9 cellular contexts compared by ENCODE assay signal in genomic region chr5:173029499-173029921, GRCh38. TPM values are rescaled to one million over a fixed set of nuclear protein-coding genes. Genes with fewer than 3 reads are reported as not detected.
DNase-seq lines count a peak whose midpoint lies in the region; ATAC-seq and TF ChIP-seq lines count a peak whose summit lies in the region.
"Had no signal": no experiment of that assay in that cellular context is flagged by ENCODE, and none has a peak within 500 bp of the region (broad histone marks: within the 10 kb centered on the region; RNA-seq: fewer than 3 reads in every experiment).

No MANE protein-coding gene starts in this region.

- H3K9ac ChIP-seq in IMR-90 (ENCODE audit: low read depth, low read length): 0 out of 2 replicates have a peak overlapping the region, but pooled peaks have one; percentile 1

- no peak overlapping the region for H3K4me3 Mint-ChIP-seq in activated CD4-positive, alpha-beta T cell treated with anti-CD3 and anti-CD28 coated beads, Interleukin-2, amount 10 ng/mL, durations not matched to agents 24 days and 14 days
- no peak overlapping the region for H3K4me3 Mint-ChIP-seq in activated CD4-positive, alpha-beta T cell treated with anti-CD3 and anti-CD28 coated beads, Interleukin-2, amount 10 ng/mL, durations not matched to agents 7 days and 5 days

- peak overlapping the region; percentile 50; the same call in 1 of the 2 replicates for H3K27ac ChIP-seq in IMR-90 (ENCODE audit: insufficient read depth, low read length)
- peak overlapping the region; percentile 47 to 51 for H3K27ac ChIP-seq in ascending aorta
- peak overlapping the region; percentile 18 to 77 for H3K27ac ChIP-seq in lung (ENCODE audit: low read depth in 1 of 2, low read length in 1 of 2)
- peak overlapping the region; percentile 56 to 73 (median 64) for H3K27ac ChIP-seq in thyroid gland

- TF ChIP-seq POLR2A in IMR-90 (IDR thresholded peaks at IDR 0.05; ENCODE audit: low read depth, low read length): no peak
- no peak for TF ChIP-seq POLR2A in thyroid gland (IDR thresholded peaks at IDR 0.05)

- peaks cover 17% of the 10 kb centered on the region for H3K9me1 ChIP-seq in IMR-90 (ENCODE audit: insufficient read depth, low read length)

- no peak overlapping the region; the same call in 1 of the 2 replicates for H2BK120ac ChIP-seq in IMR-90 (ENCODE audit: low read depth, low read length)

- H2BK5ac ChIP-seq in IMR-90 (ENCODE audit: low read depth, low read length, poor library complexity, severe bottlenecking): no peak overlapping the region

- no peak overlapping the region for H3K4ac ChIP-seq in IMR-90 (ENCODE audit: low read depth, low read length)

- H3K4me1 ChIP-seq in IMR-90 (ENCODE audit: control insufficient read depth, insufficient read depth, low read length) (peaks cover 12% of the 10 kb centered on the region), ascending aorta (peaks cover under 1 to 33% of the 10 kb centered on the region in 2 donors), lung (ENCODE audit: control insufficient read depth in 2 of 2, insufficient read depth in 2 of 2, low read length in 2 of 2) (peaks cover 7 to 20% of the 10 kb centered on the region in 2 donors), thyroid gland (peaks cover 39 to 43% of the 10 kb centered on the region in 2 donors)

- H4K91ac ChIP-seq in IMR-90 (ENCODE audit: insufficient read depth, low read depth, low read length): no peak overlapping the region

- peak overlapping the region; percentile 47 for H2AK9ac ChIP-seq in IMR-90 (replicated peaks; ENCODE audit: low read depth, low read length, poor library complexity)

- H2AK5ac ChIP-seq in IMR-90 (ENCODE audit: low read depth, low read length): peak overlapping the region; percentile 78; the same call in 1 of the 2 replicates

- 56% methylated on average over 2 of the region's 5 CpGs; no CpG with 5 or more reads in 1 of the 2 experiments for WGBS in IMR-90 (ENCODE audit: extremely low coverage in 2 of 2, insufficient read length in 1 of 2), 2 experiments
- 24 to 35% methylated on average over 5 of the region's 5 CpGs for WGBS in lung, 2 donors
- WGBS in thyroid gland, 2 donors: 41 to 42% methylated on average over 5 of the region's 5 CpGs

- POLR2A ChIA-PET in IMR-90 (lab: Charles Lee; ENCODE audit: unreplicated experiment): no interaction called here
- POLR2A ChIA-PET in activated CD4-positive, alpha-beta T cell treated with anti-CD3 and anti-CD28 coated beads, Interleukin-2, amount 10 ng/mL, durations not matched to agents 7 days and 5 days (lab: Charles Lee): no interaction called here

- no peak overlapping the region; the same call in 1 of the 2 replicates for H4K5ac ChIP-seq in IMR-90 (ENCODE audit: low read depth, low read length)

- in situ Hi-C loops in IMR-90 (cut with MboI; ENCODE audit: low sequenced_read_pairs): no loop called here

- no TSS peak for BruUV-seq in IMR-90 (replicated peaks; lab: Mats Ljungman, UMichigan)

- H3K27ac Mint-ChIP-seq in activated CD4-positive, alpha-beta T cell treated with anti-CD3 and anti-CD28 coated beads, Interleukin-2, amount 10 ng/mL, durations not matched to agents 24 days and 14 days: no peak overlapping the region
- no peak overlapping the region for H3K27ac Mint-ChIP-seq in activated CD4-positive, alpha-beta T cell treated with anti-CD3 and anti-CD28 coated beads, Interleukin-2, amount 10 ng/mL, durations not matched to agents 7 days and 5 days
- H3K27ac Mint-ChIP-seq: progenitor cell of endocrine pancreas had no signal

- H3K9me3 Mint-ChIP-seq in activated CD4-positive, alpha-beta T cell treated with anti-CD3 and anti-CD28 coated beads, Interleukin-2, amount 10 ng/mL, durations not matched to agents 24 days and 14 days: no peaks in the 10 kb centered on the region
- no peaks in the 10 kb centered on the region for H3K9me3 Mint-ChIP-seq in activated CD4-positive, alpha-beta T cell treated with anti-CD3 and anti-CD28 coated beads, Interleukin-2, amount 10 ng/mL, durations not matched to agents 7 days and 5 days

- 0 out of 2 replicates have a peak overlapping the region, but pooled peaks have one; percentile 35 for H3K14ac ChIP-seq in IMR-90 (replicated peaks; ENCODE audit: low read depth, low read length)

- 0 out of 2 replicates have a peak overlapping the region, but pooled peaks have one; percentile 0 for H3K18ac ChIP-seq in IMR-90 (ENCODE audit: low read depth, low read length)

- ATAC-seq in IMR-90 (ENCODE audit: low read depth) (peak; percentile 47; the same call in 1 of the 2 replicates), lung (ENCODE audit: insufficient read depth, low FRiP score) (no peak), HG03045 (IDR thresholded peaks at IDR 0.05; ENCODE audit: unreplicated experiment) (no peak)

- H3K27me3 Mint-ChIP-seq in activated CD4-positive, alpha-beta T cell treated with anti-CD3 and anti-CD28 coated beads, Interleukin-2, amount 10 ng/mL, durations not matched to agents 24 days and 14 days: no peaks in the 10 kb centered on the region
- H3K27me3 Mint-ChIP-seq in activated CD4-positive, alpha-beta T cell treated with anti-CD3 and anti-CD28 coated beads, Interleukin-2, amount 10 ng/mL, durations not matched to agents 7 days and 5 days: no peaks in the 10 kb centered on the region
- H3K27me3 Mint-ChIP-seq: progenitor cell of endocrine pancreas had no signal

- no peak overlapping the region for H2AFZ ChIP-seq in IMR-90 (replicated peaks; ENCODE audit: low read length, poor library complexity)

- peak overlapping the region; percentile 14; the same call in 1 of the 3 replicates for H2BK15ac ChIP-seq in IMR-90 (ENCODE audit: low read depth, low read length)

- dilution Hi-C loops in IMR-90 (cut with HindIII; ENCODE audit: low sequenced_read_pairs, unreplicated experiment): no loop called here

- intact Hi-C loops in IMR-90 (cut with micrococcal nuclease): no loop called here
- intact Hi-C loops in ascending aorta (cut with DNase I): no loop called here
- intact Hi-C loops in thyroid gland (cut with DNase I): no loop called here
- intact Hi-C loops in activated CD4-positive, alpha-beta T cell treated with anti-CD3 and anti-CD28 coated beads, Interleukin-2, amount 10 ng/mL, durations not matched to agents 24 days and 14 days (cut with micrococcal nuclease): no loop called here

- TF ChIP-seq RAD21 in IMR-90 (IDR thresholded peaks at IDR 0.05; ENCODE audit: low read length): no peak

- TF ChIP-seq CTCF in IMR-90 (conservative IDR thresholded peaks at IDR 0.05; ENCODE audit: low read depth, low read length) (no peak), ascending aorta (IDR thresholded peaks at IDR 0.05) (no peak), lung (IDR thresholded peaks at IDR 0.05; ENCODE audit: control extremely low read depth, extremely low read depth) (no peak), thyroid gland (IDR thresholded peaks at IDR 0.05) (no peak)

- peak overlapping the region; percentile 5 for H3K4me2 ChIP-seq in IMR-90 (ENCODE audit: low read depth, low read length)

- H3K4me1 Mint-ChIP-seq in activated CD4-positive, alpha-beta T cell treated with anti-CD3 and anti-CD28 coated beads, Interleukin-2, amount 10 ng/mL, durations not matched to agents 24 days and 14 days: peaks cover 13% of the 10 kb centered on the region
- peaks cover 6% of the 10 kb centered on the region for H3K4me1 Mint-ChIP-seq in activated CD4-positive, alpha-beta T cell treated with anti-CD3 and anti-CD28 coated beads, Interleukin-2, amount 10 ng/mL, durations not matched to agents 7 days and 5 days

- 0 out of 4 replicates have a peak overlapping the region, but pooled peaks of 1 of the 2 experiments have one; percentile 24 for H4K8ac ChIP-seq in IMR-90 (ENCODE audit: low read depth in 2 of 2, low read length in 2 of 2)

- H3K23ac ChIP-seq in IMR-90 (ENCODE audit: low read depth, low read length): no peak overlapping the region

- no peak for DNase-seq in IMR-90
- no peak for DNase-seq in ascending aorta (ENCODE audit: low spot score in 2 of 2)
- DNase-seq in lung (ENCODE audit: low spot score): no peak
- no peak for DNase-seq in thyroid gland
- DNase-seq in NCI-H774 (lab: John Stamatoyannopoulos, UW): no peak
- DNase-seq in activated CD4-positive, alpha-beta T cell treated with anti-CD3 and anti-CD28 coated beads, Interleukin-2, amount 10 ng/mL, durations not matched to agents 24 days and 14 days: no peak
- no peak for DNase-seq in activated CD4-positive, alpha-beta T cell treated with anti-CD3 and anti-CD28 coated beads, Interleukin-2, amount 10 ng/mL, durations not matched to agents 7 days and 5 days

- peaks cover 9% of the 10 kb centered on the region for H3K36me3 Mint-ChIP-seq in activated CD4-positive, alpha-beta T cell treated with anti-CD3 and anti-CD28 coated beads, Interleukin-2, amount 10 ng/mL, durations not matched to agents 24 days and 14 days (ENCODE audit: low read depth)
- peaks cover 14% of the 10 kb centered on the region for H3K36me3 Mint-ChIP-seq in activated CD4-positive, alpha-beta T cell treated with anti-CD3 and anti-CD28 coated beads, Interleukin-2, amount 10 ng/mL, durations not matched to agents 7 days and 5 days (ENCODE audit: low read depth)

- H3K27me3 ChIP-seq in IMR-90 (ENCODE audit: control insufficient read depth, insufficient read depth, low read length): no peaks in the 10 kb centered on the region
- H3K27me3 ChIP-seq in ascending aorta: no peaks in the 10 kb centered on the region
- H3K27me3 ChIP-seq in lung (ENCODE audit: control insufficient read depth, insufficient read depth): no peaks in the 10 kb centered on the region
- no peaks in the 10 kb centered on the region for H3K27me3 ChIP-seq in thyroid gland

- no peaks in the 10 kb centered on the region for H3K9me3 ChIP-seq in IMR-90 (ENCODE audit: control insufficient read depth, insufficient read depth, low read length)
- no peaks in the 10 kb centered on the region for H3K9me3 ChIP-seq in ascending aorta
- H3K9me3 ChIP-seq in lung (ENCODE audit: control insufficient read depth in 2 of 2, insufficient read depth in 1 of 2, low read length in 1 of 2): no peaks in the 10 kb centered on the region
- no peaks in the 10 kb centered on the region for H3K9me3 ChIP-seq in thyroid gland

- no peak overlapping the region for H3K56ac ChIP-seq in IMR-90 (ENCODE audit: extremely low read depth, insufficient read depth, low read length)

- peaks cover 29% of the 10 kb centered on the region for H4K20me1 ChIP-seq in IMR-90 (ENCODE audit: insufficient read depth, low read length)

- H2BK20ac ChIP-seq in IMR-90 (ENCODE audit: low read depth, low read length): no peak overlapping the region

- CTCF ChIA-PET in IMR-90 (lab: Yijun Ruan, JAX): interaction anchor here (0.6 to 1.1 kb wide), 2 partner anchors 18 to 52 kb away, joined by 3 read pairs; no protein-coding TSS in a partner anchor
- CTCF ChIA-PET in activated CD4-positive, alpha-beta T cell treated with anti-CD3 and anti-CD28 coated beads, Interleukin-2, amount 10 ng/mL, durations not matched to agents 7 days and 5 days (lab: Charles Lee): interaction anchor here (1.2 to 1.6 kb wide), 3 partner anchors 11 to 19 kb away, joined by 3 to 5 read pairs (median 4); no protein-coding TSS in a partner anchor

- H3K79me1 ChIP-seq in IMR-90 (ENCODE audit: low read depth in 1 of 2, low read length in 2 of 2): peaks cover 27 to 61% of the 10 kb centered on the region in 2 experiments

- no peak overlapping the region for H3K4me3 ChIP-seq in IMR-90 (ENCODE audit: insufficient read depth, low read depth, low read length)
- H3K4me3 ChIP-seq in ascending aorta: no peak overlapping the region
- H3K4me3 ChIP-seq in lung: no peak overlapping the region
- no peak overlapping the region for H3K4me3 ChIP-seq in thyroid gland (replicated peaks in 1 of 3)

- H3K36me3 ChIP-seq in IMR-90 (ENCODE audit: control insufficient read depth, insufficient read depth, low read length): peaks cover 9% of the 10 kb centered on the region
- H3K36me3 ChIP-seq in ascending aorta: no peaks in the 10 kb centered on the region
- peaks cover 0 to 8% of the 10 kb centered on the region in 2 donors for H3K36me3 ChIP-seq in lung (ENCODE audit: control insufficient read depth in 2 of 2, insufficient read depth in 2 of 2, low read length in 2 of 2)
- no peaks in the 10 kb centered on the region for H3K36me3 ChIP-seq in thyroid gland

RNA-seq across cellular contexts. Expression of gene CREBRF, which starts 26.6 kb away (rescaled TPM):
- total RNA-seq in IMR-90 (2012; rRNA removed) (11.1 and 16.1 TPM in 2 replicates), ascending aorta (16.3 TPM), lung (10 to 100 TPM; 22.8 to 48.5 TPM), thyroid gland (100 to 1,000 TPM in 1 of 4 donors, 10 to 100 TPM in 3; 47.7 to 125 (median 77.3) TPM)
- polyA plus RNA-seq in IMR-90 (2012; rRNA removed) (3.0 and 3.2 TPM in 2 replicates), lung (1 to 10 TPM; 8.1 to 8.7 TPM)
- 0.56 and 0.80 TPM in 2 replicates for polyA plus RNA-seq in IMR-90 (2012; cell fraction: cytosol; rRNA removed)
- 1.5 and 18.2 TPM in 2 replicates for polyA plus RNA-seq in IMR-90 (2012; cell fraction: nucleus; rRNA removed; ENCODE audit: low replicate concordance)
- 6.2 and 6.7 TPM in 2 replicates for total RNA-seq in activated CD4-positive, alpha-beta T cell treated with anti-CD3 and anti-CD28 coated beads, Interleukin-2, amount 10 ng/mL, durations not matched to agents 24 days and 14 days
- total RNA-seq in activated CD4-positive, alpha-beta T cell treated with anti-CD3 and anti-CD28 coated beads, Interleukin-2, amount 10 ng/mL, durations not matched to agents 7 days and 5 days: 10 to 100 TPM; 17.1 to 18.7 TPM

RNA-seq across cellular contexts. Expression of gene ATP6V0E1, which starts 45.9 kb away (rescaled TPM):
- total RNA-seq in IMR-90 (2012; rRNA removed) (277 and 299 TPM in 2 replicates), ascending aorta (62.6 TPM), lung (100 to 1,000 TPM; 113 to 262 TPM), thyroid gland (100 to 1,000 TPM; 170 to 254 (median 198) TPM)
- polyA plus RNA-seq in IMR-90 (2012; rRNA removed) (258 TPM in 2 replicates), lung (100 to 1,000 TPM; 444 to 502 TPM)
- polyA plus RNA-seq in IMR-90 (2012; cell fraction: cytosol; rRNA removed): 96.0 and 111 TPM in 2 replicates
- polyA plus RNA-seq in IMR-90 (2012; cell fraction: nucleus; rRNA removed; ENCODE audit: low replicate concordance): 16.9 and 96.8 TPM in 2 replicates
- total RNA-seq in activated CD4-positive, alpha-beta T cell treated with anti-CD3 and anti-CD28 coated beads, Interleukin-2, amount 10 ng/mL, durations not matched to agents 24 days and 14 days: 146 and 147 TPM in 2 replicates
- 100 to 1,000 TPM; 168 to 192 TPM for total RNA-seq in activated CD4-positive, alpha-beta T cell treated with anti-CD3 and anti-CD28 coated beads, Interleukin-2, amount 10 ng/mL, durations not matched to agents 7 days and 5 days
